Comparison of ENCODE assay signal across 8 cellular contexts in the genomic region with DNA sequence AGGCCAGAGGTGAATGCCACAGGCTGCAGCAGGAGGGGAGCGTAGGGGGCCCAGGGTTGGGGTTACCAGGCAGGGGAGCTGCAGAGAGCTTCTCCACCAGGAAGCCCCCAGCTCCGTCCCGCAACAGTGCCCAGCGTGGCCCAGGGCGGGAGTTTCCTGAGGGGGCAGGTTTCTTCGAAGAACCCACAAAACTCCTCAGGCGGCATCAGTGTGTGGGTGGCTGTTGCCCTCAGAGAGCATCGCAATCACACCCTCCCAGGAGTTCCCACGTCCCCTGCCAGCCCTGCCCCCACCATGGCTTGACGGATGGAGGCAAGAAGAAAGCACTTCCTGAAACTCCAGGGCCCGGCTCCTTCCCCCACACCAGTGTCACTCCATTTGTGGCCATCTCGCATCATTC. TPM values are rescaled to one million over a fixed set of nuclear protein-coding genes. Genes with fewer than 3 reads are reported as not detected.
DNase-seq lines count a peak whose midpoint lies in the region; ATAC-seq and FAIRE-seq lines count a peak whose summit lies in the region.
"Not testable (repeated sequence)": the region's sequence is repeated elsewhere in the genome, so short reads cannot be mapped to it uniquely, and the experiment has no call there.
"Had no signal": no experiment of that assay in that cellular context is flagged by ENCODE, and none has a peak within 500 bp of the region (broad histone marks: within the 10 kb centered on the region; RNA-seq: fewer than 3 reads in every experiment).

No MANE protein-coding gene starts in this region.

- FAIRE-seq in GM18507 (lab: Jason Lieb, UNC) = peak; percentile 98

- not testable (repeated sequence) for H3K4me1 Mint-ChIP-seq in T-helper 17 cell; activated T-cell treated with anti-CD3 and anti-CD28 coated beads, Interleukin-2, amount 50 U/mL, for 4 hours (ENCODE audit: low read depth); central memory CD8-positive, alpha-beta T cell; naive B cell; stimulated activated memory B cell treated with anti-CD40 and anti-IgM and Interleukin-4, amounts not matched to agents 10 μg/mL and 1 μg/mL and 100 μg/mL, for 72 hours

- not testable (repeated sequence) for DNase-seq in GM18507 (ENCODE audit: extremely low spot score, insufficient read length, low read depth); T-helper 17 cell; activated T-cell treated with anti-CD3 and anti-CD28 coated beads, Interleukin-2, amount 50 U/mL, for 4 hours; central memory CD8-positive, alpha-beta T cell (ENCODE audit: low spot score in 2 of 2); naive B cell

- ATAC-seq in GM21825 (IDR thresholded peaks at IDR 0.05; ENCODE audit: unreplicated experiment) (peak; percentile 22), T-helper 17 cell (peak; percentile 49), naive B cell (ENCODE audit: low read depth in 2 of 2) (peak; percentile 63 to 69)
- peak; percentile 31 to 36 for ATAC-seq in activated T-cell treated with anti-CD3 and anti-CD28 coated beads, Interleukin-2, amount 50 U/mL, for 4 hours
- ATAC-seq in central memory CD8-positive, alpha-beta T cell (replicated peaks; ENCODE audit: extremely low read depth, poor library complexity, severe bottlenecking) = peak; percentile 45
- ATAC-seq in stimulated activated memory B cell treated with anti-CD40 and anti-IgM and Interleukin-4, amounts not matched to agents 10 μg/mL and 1 μg/mL and 100 μg/mL, for 72 hours = peak; percentile 56

- H3K27ac Mint-ChIP-seq in T-helper 17 cell; central memory CD8-positive, alpha-beta T cell (ENCODE audit: low read depth); naive B cell; stimulated activated memory B cell treated with anti-CD40 and anti-IgM and Interleukin-4, amounts not matched to agents 10 μg/mL and 1 μg/mL and 100 μg/mL, for 72 hours: not testable (repeated sequence)

- H3K36me3 Mint-ChIP-seq in T-helper 17 cell (ENCODE audit: low read depth); activated T-cell treated with anti-CD3 and anti-CD28 coated beads, Interleukin-2, amount 50 U/mL, for 4 hours (ENCODE audit: insufficient read depth); central memory CD8-positive, alpha-beta T cell (ENCODE audit: insufficient read depth); naive B cell; stimulated activated memory B cell treated with anti-CD40 and anti-IgM and Interleukin-4, amounts not matched to agents 10 μg/mL and 1 μg/mL and 100 μg/mL, for 72 hours: not testable (repeated sequence)

- H3K9me3 ChIP-seq in T-helper 17 cell (ENCODE audit: control insufficient read depth, low read length, poor library complexity, severe bottlenecking) = not testable (repeated sequence)

- H3K27me3 Mint-ChIP-seq in T-helper 17 cell; activated T-cell treated with anti-CD3 and anti-CD28 coated beads, Interleukin-2, amount 50 U/mL, for 4 hours (ENCODE audit: low read depth); central memory CD8-positive, alpha-beta T cell; naive B cell; stimulated activated memory B cell treated with anti-CD40 and anti-IgM and Interleukin-4, amounts not matched to agents 10 μg/mL and 1 μg/mL and 100 μg/mL, for 72 hours: not testable (repeated sequence)

- not testable (repeated sequence) for H3K9me3 Mint-ChIP-seq in activated T-cell treated with anti-CD3 and anti-CD28 coated beads, Interleukin-2, amount 50 U/mL, for 4 hours; central memory CD8-positive, alpha-beta T cell; naive B cell; stimulated activated memory B cell treated with anti-CD40 and anti-IgM and Interleukin-4, amounts not matched to agents 10 μg/mL and 1 μg/mL and 100 μg/mL, for 72 hours

- not testable (repeated sequence) for H3K4me3 Mint-ChIP-seq in T-helper 17 cell; activated T-cell treated with anti-CD3 and anti-CD28 coated beads, Interleukin-2, amount 50 U/mL, for 4 hours; central memory CD8-positive, alpha-beta T cell; naive B cell; stimulated activated memory B cell treated with anti-CD40 and anti-IgM and Interleukin-4, amounts not matched to agents 10 μg/mL and 1 μg/mL and 100 μg/mL, for 72 hours

RNA-seq across cellular contexts. Expression of gene GRAP, which starts 8.0 kb away (rescaled TPM):
- 10 to 100 TPM; 23.8 to 26.7 TPM for total RNA-seq in T-helper 17 cell
- total RNA-seq in activated T-cell treated with anti-CD3 and anti-CD28 coated beads, Interleukin-2, amount 50 U/mL, for 4 hours = 1 to 10 TPM; 5.7 to 6.8 (median 6.0) TPM
- polyA plus RNA-seq in naive B cell (ENCODE audit: low read depth in 6 of 6) = 10 to 100 TPM; 46.2 to 90.5 (median 52.6) TPM
- polyA plus RNA-seq: GM23338 had no signal

RNA-seq across cellular contexts. Expression of gene FAM83G, which starts 34.2 kb away (rescaled TPM):
- total RNA-seq in T-helper 17 cell = 1 to 10 TPM; 7.8 to 7.9 TPM
- 10 to 100 TPM; 27.0 to 31.9 (median 31.9) TPM for total RNA-seq in activated T-cell treated with anti-CD3 and anti-CD28 coated beads, Interleukin-2, amount 50 U/mL, for 4 hours
- 1 to 10 TPM; 2.5 to 4.4 (median 2.9) TPM for polyA plus RNA-seq in naive B cell (ENCODE audit: low read depth in 6 of 6)
